In genomic region chr18:25895518-25895917, GRCh38 we compare ENCODE assay signal across 17 cellular contexts.
DNase-seq lines count a peak whose midpoint lies in the region; ATAC-seq and TF ChIP-seq lines count a peak whose summit lies in the region.
"Had no signal": no experiment of that assay in that cellular context is flagged by ENCODE, and none has a peak within 500 bp of the region (broad histone marks: within the 10 kb centered on the region; RNA-seq: fewer than 3 reads in every experiment).

No MANE protein-coding gene starts in this region.

- intact Hi-C loops in prostate gland (cut with DNase I) (loop anchor here (5.0 kb wide), 1 partner anchor 1018 kb away; no protein-coding TSS in a partner anchor), breast epithelium (cut with DNase I; ENCODE audit: low total_unique reads) (no loop called here)

- no peaks in the 10 kb centered on the region for H3K79me2 ChIP-seq in neural progenitor cell (ENCODE audit: low read depth)

- H3K36me3 Mint-ChIP-seq in neural progenitor cell, result no peaks in the 10 kb centered on the region

- H3K36me3 ChIP-seq in neural progenitor cell (no peaks in the 10 kb centered on the region), prostate gland (no peaks in the 10 kb centered on the region), breast epithelium (no peaks in the 10 kb centered on the region)
- H3K36me3 ChIP-seq: sigmoid colon, uterus had no signal

- TF ChIP-seq POLR2A in prostate gland (IDR thresholded peaks at IDR 0.05) (no peak), breast epithelium (IDR thresholded peaks at IDR 0.05) (no peak)

- no peak overlapping the region for H3K4me3 Mint-ChIP-seq in neural progenitor cell

- H3K27me3 Mint-ChIP-seq in neural progenitor cell (ENCODE audit: insufficient read depth, low read depth), result peaks cover 2% of the 10 kb centered on the region

- no peaks in the 10 kb centered on the region for H3K9me3 ChIP-seq in neural progenitor cell (ENCODE audit: low read depth)
- no peaks in the 10 kb centered on the region for H3K9me3 ChIP-seq in prostate gland
- peaks cover 0 to 3% of the 10 kb centered on the region in 2 donors for H3K9me3 ChIP-seq in breast epithelium
- H3K9me3 ChIP-seq: mucosa of descending colon, uterus had no signal

- TF ChIP-seq CTCF in neural progenitor cell (IDR thresholded peaks at IDR 0.05) (no peak), prostate gland (IDR thresholded peaks at IDR 0.05) (no peak), breast epithelium (IDR thresholded peaks at IDR 0.05) (no peak)

- no peak overlapping the region for H3K27ac ChIP-seq in neural progenitor cell
- H3K27ac ChIP-seq in prostate gland, result no peak overlapping the region
- H3K27ac ChIP-seq in breast epithelium, result no peak overlapping the region
- H3K27ac ChIP-seq: C4-2B, sigmoid colon, uterus had no signal

- peaks cover 2% of the 10 kb centered on the region for H3K9me3 Mint-ChIP-seq in neural progenitor cell

- peaks cover 13% of the 10 kb centered on the region for H3K4me1 ChIP-seq in neural progenitor cell
- no peaks in the 10 kb centered on the region for H3K4me1 ChIP-seq in prostate gland (replicated peaks)
- H3K4me1 ChIP-seq in breast epithelium, result no peaks in the 10 kb centered on the region
- H3K4me1 ChIP-seq: sigmoid colon, uterus had no signal

- H3K27ac Mint-ChIP-seq in neural progenitor cell, result no peak overlapping the region

- H3K4me1 Mint-ChIP-seq in neural progenitor cell, result peaks cover 21% of the 10 kb centered on the region

- H2AFZ ChIP-seq in neural progenitor cell (replicated peaks), result peak overlapping the region; percentile 2

- no peaks in the 10 kb centered on the region for H3F3A ChIP-seq in neural progenitor cell (ENCODE audit: low read depth)

- no peak overlapping the region for H3K4me2 ChIP-seq in neural progenitor cell

- no peaks in the 10 kb centered on the region for H3K27me3 ChIP-seq in neural progenitor cell
- no peaks in the 10 kb centered on the region for H3K27me3 ChIP-seq in prostate gland (replicated peaks; ENCODE audit: insufficient read depth)
- no peaks in the 10 kb centered on the region for H3K27me3 ChIP-seq in breast epithelium
- H3K27me3 ChIP-seq: sigmoid colon, uterus had no signal

- 74% methylated on average over 3 of the region's 3 CpGs for WGBS in prostate gland

- ATAC-seq in GM19035 (IDR thresholded peaks at IDR 0.05; ENCODE audit: unreplicated experiment) (peak; percentile 11), HG02588 (IDR thresholded peaks at IDR 0.05; ENCODE audit: unreplicated experiment) (peak; percentile 42), HG03354 (IDR thresholded peaks at IDR 0.05; ENCODE audit: poor library complexity, severe bottlenecking, unreplicated experiment) (peak; percentile 23), HG03097 (IDR thresholded peaks at IDR 0.05; ENCODE audit: low FRiP score, unreplicated experiment) (no peak)

- no peak overlapping the region for H3K9ac ChIP-seq in neural progenitor cell

- no peaks in the 10 kb centered on the region for H4K20me1 ChIP-seq in neural progenitor cell (ENCODE audit: low read depth)

- H3K4me3 ChIP-seq in neural progenitor cell (no peak overlapping the region), prostate gland (no peak overlapping the region), breast epithelium (no peak overlapping the region)
- H3K4me3 ChIP-seq: mucosa of descending colon, sigmoid colon, uterus had no signal

- DNase-seq in neural progenitor cell (ENCODE audit: low spot score) (no peak), prostate gland (ENCODE audit: low spot score) (no peak), breast epithelium (ENCODE audit: low spot score in 2 of 2) (no peak), DMS53 (lab: John Stamatoyannopoulos, UW) (no peak)
- DNase-seq: activated CD4-positive, CD25-positive, alpha-beta regulatory T cell; activated gamma-delta T cell treated with Interleukin-2 at 50 U/mL for 16 hours; effector memory CD4-positive, alpha-beta T cell; islet precursor cell; sigmoid colon; T-helper 9 cell had no signal
